8 cellular contexts compared by ENCODE assay signal in genomic region chr7:133252858-133253521, GRCh38. TPM values are rescaled to one million over a fixed set of nuclear protein-coding genes. Genes with fewer than 3 reads are reported as not detected.
DNase-seq lines count a peak whose midpoint lies in the region; ATAC-seq and TF ChIP-seq lines count a peak whose summit lies in the region.

Gene EXOC4, plus strand, starts transcription at chr7:133253078.

- H3K4me3 ChIP-seq in heart right ventricle (peak within 1 kb of the TSS; percentile 79 to 95 (median 88)), upper lobe of left lung (peak within 1 kb of the TSS; percentile 65 to 86 (median 78))

- TF ChIP-seq CTCF in GM13976 (IDR thresholded peaks at IDR 0.05; ENCODE audit: borderline replicate concordance, control extremely low read depth, extremely low read depth, insufficient read depth, missing control alignments) (no peak), heart right ventricle (IDR thresholded peaks at IDR 0.05) (no peak), upper lobe of left lung (IDR thresholded peaks at IDR 0.05) (no peak)

- DNase-seq in GM13976 (ENCODE audit: low spot score) (peak; percentile 90), NCI-H146 treated with DMSO at 0.1 percent for 48 hours (lab: John Stamatoyannopoulos, UW; ENCODE audit: unreplicated experiment) (peak; percentile 94), amniotic epithelial cell (ENCODE audit: low read depth) (peak; percentile 96), heart right ventricle (peak; percentile 75 to 98), posterior cingulate gyrus (peak; percentile 85 to 99 (median 92)), upper lobe of left lung (peak; percentile 60 to 93)

- in situ Hi-C loops in GM13976 (cut with MboI; ENCODE audit: low sequenced_read_pairs, unreplicated experiment) = no loop called here

- TF ChIP-seq EP300 in upper lobe of left lung (IDR thresholded peaks at IDR 0.05) = no peak

- intact Hi-C loops in T-helper 1 cell treated with Interleukin-12 subunit alpha and Interleukin-12 subunit beta and Interleukin-4 antibody, amounts not matched to agents 30 ng/mL and 1 ng/mL, for 36 hours (cut with micrococcal nuclease) = loop anchor here (1.0 to 10.0 kb wide), 11 partner anchors 171 to 1959 kb away; partner anchors contain the start of genes AKR1B1, BPGM, CHCHD3 and LRGUK
- intact Hi-C loops in heart right ventricle (cut with DNase I) (loop anchor here in 1 of 10 donors (10.0 kb wide), 1 partner anchor 168 kb away; the partner anchor contains the start of gene CHCHD3), posterior cingulate gyrus (cut with DNase I) (loop anchor here (1.0 to 10.0 kb wide), 2 partner anchors 172 to 1062 kb away; partner anchors contain the start of gene SLC35B4)

- ATAC-seq in HG02870 (IDR thresholded peaks at IDR 0.05; ENCODE audit: unreplicated experiment) (peak; percentile 96), heart right ventricle (peak; percentile 100), upper lobe of left lung (ENCODE audit: low FRiP score in 2 of 2) (peak; percentile 100)

- WGBS in heart right ventricle, 2 donors = 0 to 1% methylated on average over 25 of the region's 25 CpGs
- WGBS in upper lobe of left lung, 2 donors = 0% methylated on average over 23 to 25 of the region's 25 CpGs

- H3K27me3 ChIP-seq in heart right ventricle (no peaks in the 10 kb centered on the region), upper lobe of left lung (no peaks in the 10 kb centered on the region)

- H3K27ac ChIP-seq in heart right ventricle = peak within 1 kb of the TSS; percentile 46 to 97 (median 88)
- peak within 1 kb of the TSS; percentile 83 to 93 (median 92) for H3K27ac ChIP-seq in upper lobe of left lung

- peaks cover 0 to 39% (median 16%) of the 10 kb centered on the region in 9 donors for H3K4me1 ChIP-seq in heart right ventricle
- peaks cover 16 to 20% (median 18%) of the 10 kb centered on the region in 4 donors for H3K4me1 ChIP-seq in upper lobe of left lung

- H3K36me3 ChIP-seq in heart right ventricle (no peaks in the 10 kb centered on the region), upper lobe of left lung (no peaks in the 10 kb centered on the region)

- H3K9me3 ChIP-seq in heart right ventricle (peaks cover 0 to 7% (median 0%) of the 10 kb centered on the region in 11 donors), upper lobe of left lung (no peaks in the 10 kb centered on the region)

- TF ChIP-seq POLR2A in upper lobe of left lung (IDR thresholded peaks at IDR 0.05) = peak in 3 of 4 donors; percentile 31 to 74 (median 59)

RNA-seq across cellular contexts. Expression of gene EXOC4, which starts in this region (rescaled TPM):
- total RNA-seq in T-helper 1 cell treated with Interleukin-12 subunit alpha and Interleukin-12 subunit beta and Interleukin-4 antibody, amounts not matched to agents 30 ng/mL and 1 ng/mL, for 36 hours = 79.2 and 79.6 TPM in 2 replicates
- 10 to 100 TPM; 26.2 to 41.7 (median 35.5) TPM for total RNA-seq in heart right ventricle
- 10 to 100 TPM in 1 of 2 donors, 1 to 10 TPM in 1; 7.5 to 10.9 TPM for polyA plus RNA-seq in heart right ventricle
- 100 to 1,000 TPM in 3 of 6 donors, 10 to 100 TPM in 3; 56.3 to 325 (median 99.4) TPM for total RNA-seq in upper lobe of left lung

Comparison
In these comparisons a context has a peak if more than half of its experiments do, and no peak if none do; other contexts are left out.
1. Peak in every context shown above with its lines: DNase-seq, ATAC-seq, H3K4me3 ChIP-seq and H3K27ac ChIP-seq.